In the genomic region with DNA sequence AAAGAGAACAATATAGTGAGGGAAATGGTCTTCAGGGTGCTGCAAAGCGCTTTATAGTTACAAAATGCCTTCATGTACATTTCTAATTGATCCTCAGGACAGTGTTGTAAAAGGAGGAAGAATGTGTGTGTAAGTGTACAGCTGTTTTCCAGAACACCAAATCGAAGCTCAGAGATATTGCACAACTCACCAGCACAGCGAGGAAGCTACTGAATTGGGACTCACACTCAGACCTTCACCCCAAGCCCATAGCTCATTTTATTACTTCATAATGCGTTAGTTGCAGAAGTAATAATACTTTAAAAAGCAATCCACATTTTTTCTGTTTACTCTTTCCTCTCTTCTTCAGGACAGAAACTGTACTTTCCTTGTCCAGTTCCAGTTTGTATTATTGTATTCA, we compare ENCODE assay signal across 10 cellular contexts.
DNase-seq lines count a peak whose midpoint lies in the region; ATAC-seq, FAIRE-seq and TF ChIP-seq lines count a peak whose summit lies in the region.
"Had no signal": no experiment of that assay in that cellular context is flagged by ENCODE, and none has a peak within 500 bp of the region (broad histone marks: within the 10 kb centered on the region; RNA-seq: fewer than 3 reads in every experiment).

No MANE protein-coding gene starts in this region.

- 70% methylated on average over 4 of the region's 4 CpGs for WGBS in mammary epithelial cell (ENCODE audit: low coverage, missing lambda C conversion rate)

- H3K9me3 Mint-ChIP-seq in MCF 10A (ENCODE audit: unreplicated experiment), result no peaks in the 10 kb centered on the region
- no peaks in the 10 kb centered on the region for H3K9me3 Mint-ChIP-seq in dendritic cell treated with granulocyte-macrophage colony-stimulating factor and Interleukin-4, amounts not matched to agents 40 ng/mL and 50 ng/mL, for 4 days

- in situ Hi-C loops in mammary epithelial cell (cut with MboI; ENCODE audit: low sequenced_read_pairs in 2 of 2), result loop anchor here (5.0 to 10.0 kb wide), 3 partner anchors 306 to 577 kb away; no protein-coding TSS in a partner anchor

- H3K4me1 Mint-ChIP-seq in MCF 10A (ENCODE audit: insufficient read depth, unreplicated experiment), result peaks cover 51% of the 10 kb centered on the region
- H3K4me1 Mint-ChIP-seq in dendritic cell treated with granulocyte-macrophage colony-stimulating factor and Interleukin-4, amounts not matched to agents 40 ng/mL and 50 ng/mL, for 4 days (ENCODE audit: low read depth), result peaks cover 59% of the 10 kb centered on the region

- H3K9me3 ChIP-seq in mammary epithelial cell (replicated peaks; ENCODE audit: insufficient read depth, low read length) (no peaks in the 10 kb centered on the region), muscle layer of colon (ENCODE audit: low read length) (no peaks in the 10 kb centered on the region)

- no peak overlapping the region for H3K4me3 ChIP-seq in mammary epithelial cell (replicated peaks in 1 of 3; ENCODE audit: insufficient read depth in 1 of 3, low read depth in 2 of 3, low read length in 3 of 3)
- H3K4me3 ChIP-seq in muscle layer of colon (ENCODE audit: low read depth in 1 of 2, low read length in 2 of 2), result no peak overlapping the region

- no peak overlapping the region for H3K9ac ChIP-seq in mammary epithelial cell (ENCODE audit: insufficient read depth, low read length)
- H3K9ac ChIP-seq in muscle layer of colon (ENCODE audit: low read length), result peak overlapping the region; percentile 27

- H3K36me3 Mint-ChIP-seq in MCF 10A (ENCODE audit: insufficient read depth, unreplicated experiment), result no peaks in the 10 kb centered on the region
- no peaks in the 10 kb centered on the region for H3K36me3 Mint-ChIP-seq in dendritic cell treated with granulocyte-macrophage colony-stimulating factor and Interleukin-4, amounts not matched to agents 40 ng/mL and 50 ng/mL, for 4 days (ENCODE audit: low read depth)

- no peaks in the 10 kb centered on the region for H3K79me2 ChIP-seq in mammary epithelial cell (ENCODE audit: insufficient read depth, low read length)

- H3K27me3 ChIP-seq in mammary epithelial cell (ENCODE audit: insufficient read depth, low read length), result no peaks in the 10 kb centered on the region
- H3K27me3 ChIP-seq in muscle layer of colon (ENCODE audit: control insufficient read depth in 1 of 2, insufficient read depth in 2 of 2, low read length in 2 of 2), result no peaks in the 10 kb centered on the region

- POLR2A ChIA-PET in MCF 10A (lab: Yijun Ruan, JAX), result interaction anchor here (0.7 to 13.7 kb wide), 13 partner anchors 14 to 569 kb away, joined by 3 to 267 read pairs (median 4); a partner anchor contains a TSS

- H3K27ac ChIP-seq in mammary epithelial cell (ENCODE audit: insufficient read depth, low read depth, low read length), result no peak overlapping the region
- peak overlapping the region; percentile 86 for H3K27ac ChIP-seq in muscle layer of colon (ENCODE audit: low read depth, low read length)

- CTCF ChIA-PET in MCF 10A (lab: Yijun Ruan, JAX) (interaction anchor here (0.7 to 9.5 kb wide), 19 partner anchors 11 to 595 kb away, joined by 3 to 128 read pairs (median 4); no protein-coding TSS in a partner anchor), mammary epithelial cell (lab: Charles Lee; ENCODE audit: low non-redundant PET) (no interaction called here)

- H3K4me1 ChIP-seq in mammary epithelial cell (ENCODE audit: insufficient read depth, low read length) (peaks cover 37% of the 10 kb centered on the region), muscle layer of colon (ENCODE audit: insufficient read depth, low read length) (peaks cover 95% of the 10 kb centered on the region)

- no peaks in the 10 kb centered on the region for H3K27me3 Mint-ChIP-seq in MCF 10A (ENCODE audit: insufficient read depth, unreplicated experiment)
- H3K27me3 Mint-ChIP-seq in dendritic cell treated with granulocyte-macrophage colony-stimulating factor and Interleukin-4, amounts not matched to agents 40 ng/mL and 50 ng/mL, for 4 days, result no peaks in the 10 kb centered on the region

- H3K4me3 Mint-ChIP-seq in MCF 10A (ENCODE audit: unreplicated experiment), result peak overlapping the region; percentile 21
- no peak overlapping the region for H3K4me3 Mint-ChIP-seq in dendritic cell treated with granulocyte-macrophage colony-stimulating factor and Interleukin-4, amounts not matched to agents 40 ng/mL and 50 ng/mL, for 4 days

- TF ChIP-seq CTCF in MCF 10A (IDR thresholded peaks at IDR 0.05; ENCODE audit: unreplicated experiment), result no peak
- no peak for TF ChIP-seq CTCF in mammary epithelial cell (conservative IDR thresholded peaks at IDR 0.05 in 1 of 2, IDR thresholded peaks at IDR 0.05 in 1 of 2; ENCODE audit: extremely low read depth in 1 of 2, insufficient read depth in 1 of 2, low read depth in 1 of 2, low read length in 2 of 2)

- DNase-seq in MCF 10A (ENCODE audit: unreplicated experiment) (no peak), mammary epithelial cell (no peak), urothelium cell line (ENCODE audit: low spot score) (no peak), COLO668 (lab: John Stamatoyannopoulos, UW; ENCODE audit: unreplicated experiment) (no peak), NCI-H82 treated with DMSO at 0.1 percent for 48 hours (lab: John Stamatoyannopoulos, UW; ENCODE audit: unreplicated experiment) (no peak)
- DNase-seq: effector memory CD4-positive, alpha-beta T cell; stimulated activated CD8-positive, alpha-beta memory T cell treated with anti-CD3 and anti-CD28 coated beads, Interleukin-4, amount 100 ng/mL, for 48 hours had no signal

- BruUV-seq in MCF 10A (replicated peaks; lab: Mats Ljungman, UMichigan) (no TSS peak), mammary epithelial cell (replicated peaks; lab: Mats Ljungman, UMichigan) (no TSS peak)

- no peak overlapping the region for H3K4me2 ChIP-seq in mammary epithelial cell (ENCODE audit: insufficient read depth, low read depth, low read length)

- peak overlapping the region; percentile 80 for H3K27ac Mint-ChIP-seq in MCF 10A (ENCODE audit: low read depth, unreplicated experiment)
- peak overlapping the region; percentile 78 for H3K27ac Mint-ChIP-seq in dendritic cell treated with granulocyte-macrophage colony-stimulating factor and Interleukin-4, amounts not matched to agents 40 ng/mL and 50 ng/mL, for 4 days

- dilution Hi-C loops in mammary epithelial cell (cut with HindIII; ENCODE audit: low sequenced_read_pairs), result loop anchor here (25.0 kb wide), 1 partner anchor 311 kb away; no protein-coding TSS in a partner anchor

- H4K20me1 ChIP-seq in mammary epithelial cell (ENCODE audit: insufficient read depth, low read length), result no peaks in the 10 kb centered on the region

- peak; percentile 42 for FAIRE-seq in urothelium cell line (lab: Jason Lieb, UNC)

- no peak overlapping the region for H2AFZ ChIP-seq in mammary epithelial cell (ENCODE audit: low read depth, low read length)

- ATAC-seq in GM19324 (IDR thresholded peaks at IDR 0.05; ENCODE audit: low FRiP score, unreplicated experiment), result no peak

- intact Hi-C loops in MCF 10A (cut with micrococcal nuclease), result loop anchor here (1.0 to 5.0 kb wide), 7 partner anchors 111 to 568 kb away; no protein-coding TSS in a partner anchor
- intact Hi-C loops in mammary epithelial cell (cut with micrococcal nuclease), result loop anchor here (1.0 to 5.0 kb wide), 8 partner anchors 111 to 577 kb away; no protein-coding TSS in a partner anchor
- intact Hi-C loops in dendritic cell treated with granulocyte-macrophage colony-stimulating factor and Interleukin-4, amounts not matched to agents 40 ng/mL and 50 ng/mL, for 4 days (cut with micrococcal nuclease), result loop anchor here (2.0 to 10.0 kb wide), 5 partner anchors 303 to 577 kb away; no protein-coding TSS in a partner anchor

- no peaks in the 10 kb centered on the region for H3K36me3 ChIP-seq in mammary epithelial cell (ENCODE audit: insufficient read depth, low read length)
- no peaks in the 10 kb centered on the region for H3K36me3 ChIP-seq in muscle layer of colon (ENCODE audit: insufficient read depth, low read length)
